Comparison of ENCODE assay signal across 20 cellular contexts in genomic region chr9:96381696-96382095, GRCh38. TPM values are rescaled to one million over a fixed set of nuclear protein-coding genes. Genes with fewer than 3 reads are reported as not detected.
DNase-seq lines count a peak whose midpoint lies in the region; ATAC-seq and TF ChIP-seq lines count a peak whose summit lies in the region.
"Had no signal": no experiment of that assay in that cellular context is flagged by ENCODE, and none has a peak within 500 bp of the region (broad histone marks: within the 10 kb centered on the region; RNA-seq: fewer than 3 reads in every experiment).

No MANE protein-coding gene starts in this region.

- CTCF ChIA-PET in CD4-positive, alpha-beta T cell (lab: Charles Lee): interaction anchor here (0.7 to 1.7 kb wide), 2 partner anchors 68 to 185 kb away, joined by 3 to 4 read pairs; partner anchors contain the start of gene HABP4

- no peaks in the 10 kb centered on the region; the same call in 1 of the 2 replicates for H4K20me1 ChIP-seq in DND-41 (ENCODE audit: insufficient read depth, low read length)

- intact Hi-C loops in CD4-positive, alpha-beta T cell (cut with DNase I, micrococcal nuclease): loop anchor here (5.0 kb wide), 2 partner anchors 36 to 71 kb away; partner anchors contain the start of genes ZNF367 (in 2 of the 2) and HABP4 (in 1 of the 2)

- ATAC-seq in CD4-positive, alpha-beta T cell (ENCODE audit: poor library complexity): no peak
- ATAC-seq in DND-41 (ENCODE audit: insufficient read depth, low read depth) (0 out of 3 replicates have a peak, but pooled peaks have one; percentile 16), HG02610 (IDR thresholded peaks at IDR 0.05; ENCODE audit: unreplicated experiment) (no peak)
- ATAC-seq: body of pancreas; left lobe of liver; stimulated activated naive B cell treated with anti-CD40 and anti-IgM and Interleukin-4, amounts not matched to agents 10 μg/mL and 1 μg/mL and 100 μg/mL, for 72 hours had no signal

- no peak overlapping the region for H3K27ac ChIP-seq in CD4-positive, alpha-beta T cell (ENCODE audit: low read depth, low read length)
- H3K27ac ChIP-seq in DND-41 (ENCODE audit: low read length) (no peak overlapping the region), duodenal mucosa (ENCODE audit: low read depth, low read length) (no peak overlapping the region)
- H3K27ac ChIP-seq: colonic mucosa, prostate gland had no signal

- no peak overlapping the region for H3K27ac Mint-ChIP-seq in CD4-positive, alpha-beta T cell
- no peak overlapping the region for H3K27ac Mint-ChIP-seq in osteocyte (ENCODE audit: unreplicated experiment)
- H3K27ac Mint-ChIP-seq: stimulated activated naive B cell treated with anti-CD40 and anti-IgM and Interleukin-4, amounts not matched to agents 10 μg/mL and 1 μg/mL and 100 μg/mL, for 72 hours had no signal

- H3K36me3 ChIP-seq in DND-41 (ENCODE audit: insufficient read depth, low read length): peaks cover 23% of the 10 kb centered on the region
- peaks cover 0 to 2% of the 10 kb centered on the region in 2 donors for H3K36me3 ChIP-seq in duodenal mucosa (ENCODE audit: control insufficient read depth in 1 of 2, insufficient read depth in 2 of 2, low read length in 2 of 2)
- H3K36me3 ChIP-seq: colonic mucosa, prostate gland had no signal

- H3K36me3 Mint-ChIP-seq in CD4-positive, alpha-beta T cell (ENCODE audit: low read depth): peaks cover 5% of the 10 kb centered on the region
- H3K36me3 Mint-ChIP-seq in osteocyte (ENCODE audit: unreplicated experiment): peaks cover 11% of the 10 kb centered on the region

- DNase-seq in CD4-positive, alpha-beta T cell: no peak
- DNase-seq in DND-41 (no peak), osteocyte (ENCODE audit: extremely low spot score, unreplicated experiment) (peak; percentile 25), amygdala (lab: John Stamatoyannopoulos, UW) (no peak), mesenteric fat pad (ENCODE audit: low spot score) (no peak)
- DNase-seq in activated naive CD4-positive, alpha-beta T cell treated with anti-CD3 and anti-CD28 coated beads, Interleukin-2, amount 50 U/mL, for 16 hours: no peak
- DNase-seq: activated T-cell treated with anti-CD3 and anti-CD28 coated beads, Interleukin-2, amount 50 U/mL, for 48 hours; body of pancreas; colonic mucosa; Kasumi-1; NCI-H1694 treated with DMSO at 0.1 percent for 48 hours; NCI-H748 treated with DMSO at 0.1 percent for 48 hours; stimulated activated CD4-positive, alpha-beta T cell treated with anti-CD3 and anti-CD28 coated beads, Interleukin-2, amount 100 ng/mL, for 24 hours; stimulated activated naive B cell treated with anti-CD40 and anti-IgM and Interleukin-4, amounts not matched to agents 10 μg/mL and 1 μg/mL and 100 μg/mL, for 72 hours had no signal

- H3K4me3 Mint-ChIP-seq in CD4-positive, alpha-beta T cell: peak overlapping the region; percentile 15
- H3K4me3 Mint-ChIP-seq in osteocyte (ENCODE audit: unreplicated experiment): no peak overlapping the region
- H3K4me3 Mint-ChIP-seq: stimulated activated naive B cell treated with anti-CD40 and anti-IgM and Interleukin-4, amounts not matched to agents 10 μg/mL and 1 μg/mL and 100 μg/mL, for 72 hours had no signal

- H3K9me3 Mint-ChIP-seq in CD4-positive, alpha-beta T cell: no peaks in the 10 kb centered on the region
- no peaks in the 10 kb centered on the region for H3K9me3 Mint-ChIP-seq in osteocyte (ENCODE audit: unreplicated experiment)
- H3K9me3 Mint-ChIP-seq: activated naive CD4-positive, alpha-beta T cell treated with anti-CD3 and anti-CD28 coated beads, Interleukin-2, amount 50 U/mL, for 72 hours; neural crest cell; stimulated activated naive B cell treated with anti-CD40 and anti-IgM and Interleukin-4, amounts not matched to agents 10 μg/mL and 1 μg/mL and 100 μg/mL, for 72 hours had no signal

- H3K4me1 ChIP-seq in DND-41 (ENCODE audit: insufficient read depth, low read length): no peaks in the 10 kb centered on the region
- peaks cover 26 to 40% of the 10 kb centered on the region in 2 donors for H3K4me1 ChIP-seq in duodenal mucosa (ENCODE audit: control insufficient read depth in 1 of 2, insufficient read depth in 2 of 2, low read length in 2 of 2)
- H3K4me1 ChIP-seq: prostate gland had no signal

- H3K9me3 ChIP-seq in CD4-positive, alpha-beta T cell (ENCODE audit: control insufficient read depth, low read length): no peaks in the 10 kb centered on the region
- H3K9me3 ChIP-seq in DND-41 (ENCODE audit: insufficient read depth, low read length, severe bottlenecking) (no peaks in the 10 kb centered on the region), duodenal mucosa (ENCODE audit: control insufficient read depth in 1 of 2, low read length in 2 of 2) (no peaks in the 10 kb centered on the region)
- H3K9me3 ChIP-seq: body of pancreas, colonic mucosa, prostate gland had no signal

- no peak for TF ChIP-seq CTCF in CD4-positive, alpha-beta T cell (IDR thresholded peaks at IDR 0.05)
- TF ChIP-seq CTCF in DND-41 (IDR thresholded peaks at IDR 0.05; ENCODE audit: borderline replicate concordance, extremely low read depth, low read length, poor library complexity, severe bottlenecking): no peak
- no peak for TF ChIP-seq CTCF in osteocyte (IDR thresholded peaks at IDR 0.05)

- POLR2A ChIA-PET in CD4-positive, alpha-beta T cell (lab: Charles Lee): no interaction called here

- H3K9ac ChIP-seq in DND-41 (ENCODE audit: low read depth, low read length): no peak overlapping the region
- peak overlapping the region; percentile 40 to 60 for H3K9ac ChIP-seq in duodenal mucosa (ENCODE audit: low read depth in 1 of 2, low read length in 2 of 2)

- H3K79me2 ChIP-seq in DND-41 (ENCODE audit: insufficient read depth, low read length): no peaks in the 10 kb centered on the region

- no peak overlapping the region for H3K4me2 ChIP-seq in DND-41 (ENCODE audit: insufficient read depth, low read length)

- peaks cover 27% of the 10 kb centered on the region for H3K4me1 Mint-ChIP-seq in CD4-positive, alpha-beta T cell (ENCODE audit: low read depth)
- H3K4me1 Mint-ChIP-seq in osteocyte (ENCODE audit: unreplicated experiment): peaks cover 54% of the 10 kb centered on the region

- H3K4me3 ChIP-seq in DND-41 (ENCODE audit: low read depth in 1 of 2, low read length in 2 of 2) (no peak overlapping the region), duodenal mucosa (ENCODE audit: low read depth in 1 of 2, low read length in 2 of 2) (peak overlapping the region; percentile 89 to 92)
- H3K4me3 ChIP-seq: body of pancreas, prostate gland had no signal

- H2AFZ ChIP-seq in DND-41 (ENCODE audit: low read depth, low read length): no peak overlapping the region

- no peaks in the 10 kb centered on the region for H3K27me3 ChIP-seq in CD4-positive, alpha-beta T cell (ENCODE audit: control insufficient read depth, insufficient read depth, low read length)
- H3K27me3 ChIP-seq in DND-41 (ENCODE audit: insufficient read depth, low read length, poor library complexity) (no peaks in the 10 kb centered on the region), duodenal mucosa (ENCODE audit: control insufficient read depth in 1 of 2, insufficient read depth in 2 of 2, low read length in 2 of 2) (no peaks in the 10 kb centered on the region)
- H3K27me3 ChIP-seq: body of pancreas, colonic mucosa had no signal

- H3K27me3 Mint-ChIP-seq in CD4-positive, alpha-beta T cell: no peaks in the 10 kb centered on the region
- H3K27me3 Mint-ChIP-seq in osteocyte (ENCODE audit: unreplicated experiment): no peaks in the 10 kb centered on the region

RNA-seq across cellular contexts. Expression of gene SLC35D2, which starts 1.8 kb away (rescaled TPM):
- total RNA-seq in CD4-positive, alpha-beta T cell: 10 to 100 TPM; 13.2 to 14.7 TPM
- total RNA-seq in osteocyte (18.3 and 20.2 TPM in 2 replicates), mesenteric fat pad (17.0 TPM)

RNA-seq across cellular contexts. Expression of gene ZNF367, which starts 36.5 kb away (rescaled TPM):
- total RNA-seq in CD4-positive, alpha-beta T cell: 1 to 10 TPM; 6.5 to 6.7 TPM
- total RNA-seq in osteocyte (2.1 and 2.3 TPM in 2 replicates), mesenteric fat pad (0.71 TPM)

Comparison
In these comparisons a context has a peak if more than half of its experiments do, and no peak if none do; other contexts are left out.
1. H3K4me3 ChIP-seq: peak in duodenal mucosa (2 of 2); none in DND-41 (0 of 2).